In the genomic region with DNA sequence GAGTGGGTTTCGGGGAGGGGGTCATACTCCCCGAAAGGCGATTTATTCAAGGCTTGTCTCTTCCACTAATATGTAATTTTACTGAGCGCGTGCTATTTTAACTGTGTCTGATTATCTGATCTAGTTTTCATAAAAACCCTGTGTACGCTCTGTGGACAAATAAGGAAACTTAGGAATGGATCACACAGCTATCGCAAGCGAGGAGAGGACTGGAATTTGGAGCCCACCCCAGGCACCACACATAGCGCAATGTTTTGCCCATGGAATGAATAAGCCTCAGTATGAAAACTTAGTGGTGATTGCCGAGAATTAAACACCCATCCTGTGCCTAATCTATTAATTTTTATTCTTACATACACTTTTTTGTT, we compare ENCODE assay signal across 8 cellular contexts. TPM values are rescaled to one million over a fixed set of nuclear protein-coding genes. Genes with fewer than 3 reads are reported as not detected.
DNase-seq lines count a peak whose midpoint lies in the region; ATAC-seq and TF ChIP-seq lines count a peak whose summit lies in the region.

No MANE protein-coding gene starts in this region.

- CTCF ChIA-PET in activated CD4-positive, alpha-beta T cell treated with anti-CD3 and anti-CD28 coated beads for 36 hours (lab: Charles Lee) = interaction anchor here (0.6 to 2.2 kb wide), 13 partner anchors 8 to 599 kb away, joined by 3 to 9 read pairs (median 4); partner anchors contain the start of genes RNU11 and SRSF4
- CTCF ChIA-PET in PC-9 (lab: Charles Lee) = interaction anchor here (0.7 to 1.1 kb wide), 2 partner anchors 19 to 62 kb away, joined by 5 read pairs; no protein-coding TSS in a partner anchor

- H3K27ac ChIP-seq in PC-9 = peak overlapping the region; percentile 81

- peak; percentile 1 for ATAC-seq in activated CD4-positive, alpha-beta T cell treated with anti-CD3 and anti-CD28 coated beads for 36 hours
- peak in 1 of 3 donors; percentile 0 for ATAC-seq in natural killer cell
- ATAC-seq in HG02884 (IDR thresholded peaks at IDR 0.05; ENCODE audit: unreplicated experiment) = no peak
- no peak for ATAC-seq in HG03045 (IDR thresholded peaks at IDR 0.05; ENCODE audit: unreplicated experiment)

- intact Hi-C loops in activated CD4-positive, alpha-beta T cell treated with anti-CD3 and anti-CD28 coated beads for 36 hours (cut with DNase I, micrococcal nuclease) = loop anchor here (1.0 to 5.0 kb wide), 4 partner anchors 155 to 1350 kb away; partner anchors contain the start of genes PPP1R8 (in 1 of the 2), WDTC1 (in 1 of the 2) and YTHDF2 (in 1 of the 2)
- intact Hi-C loops in PC-9 (cut with micrococcal nuclease; ENCODE audit: unreplicated experiment) = loop anchor here (2.0 kb wide), 1 partner anchor 73 kb away; no protein-coding TSS in a partner anchor
- intact Hi-C loops in natural killer cell (cut with micrococcal nuclease) = no loop called here
- intact Hi-C loops in head of caudate nucleus (cut with DNase I) = loop anchor here (5.0 kb wide), 1 partner anchor 65 kb away; no protein-coding TSS in a partner anchor

- H3K4me3 Mint-ChIP-seq in activated CD4-positive, alpha-beta T cell treated with anti-CD3 and anti-CD28 coated beads for 36 hours = peak overlapping the region; percentile 89
- H3K4me3 Mint-ChIP-seq in endothelial cell (ENCODE audit: unreplicated experiment) (peak overlapping the region; percentile 97), natural killer cell (peak overlapping the region; percentile 92)

- peaks cover 31% of the 10 kb centered on the region for H3K4me1 Mint-ChIP-seq in activated CD4-positive, alpha-beta T cell treated with anti-CD3 and anti-CD28 coated beads for 36 hours
- H3K4me1 Mint-ChIP-seq in endothelial cell (ENCODE audit: unreplicated experiment) = peaks cover 29% of the 10 kb centered on the region
- H3K4me1 Mint-ChIP-seq in natural killer cell = peaks cover 38 to 41% of the 10 kb centered on the region in 2 donors

- H3K36me3 ChIP-seq in PC-9 (ENCODE audit: low read depth) = peaks cover 28% of the 10 kb centered on the region

- H3K27me3 ChIP-seq in PC-9 (ENCODE audit: insufficient read depth, low read depth) = no peaks in the 10 kb centered on the region

- H3K36me3 Mint-ChIP-seq in activated CD4-positive, alpha-beta T cell treated with anti-CD3 and anti-CD28 coated beads for 36 hours (ENCODE audit: low read depth) = peaks cover 42% of the 10 kb centered on the region
- H3K36me3 Mint-ChIP-seq in endothelial cell (ENCODE audit: low read depth, unreplicated experiment) (peaks cover 24% of the 10 kb centered on the region), natural killer cell (peaks cover 16% of the 10 kb centered on the region)

- peaks cover 9% of the 10 kb centered on the region for H3K4me1 ChIP-seq in PC-9 (replicated peaks; ENCODE audit: insufficient read depth)

- peak overlapping the region; percentile 91 for H3K4me2 ChIP-seq in PC-9

- BruUV-seq in PC-9 (replicated peaks; lab: Mats Ljungman, UMichigan) = TSS peak; percentile 99

- peaks cover 28% of the 10 kb centered on the region for H4K20me1 ChIP-seq in PC-9 (ENCODE audit: insufficient read depth)

- peaks cover 30% of the 10 kb centered on the region for H3K79me2 ChIP-seq in PC-9 (ENCODE audit: low read depth)

- no peaks in the 10 kb centered on the region for H3K9me2 ChIP-seq in PC-9 (ENCODE audit: insufficient read depth)

- no peaks in the 10 kb centered on the region for H3K9me3 Mint-ChIP-seq in activated CD4-positive, alpha-beta T cell treated with anti-CD3 and anti-CD28 coated beads for 36 hours (ENCODE audit: low read depth)
- no peaks in the 10 kb centered on the region for H3K9me3 Mint-ChIP-seq in endothelial cell (ENCODE audit: unreplicated experiment)
- no peaks in the 10 kb centered on the region for H3K9me3 Mint-ChIP-seq in natural killer cell

- H3K4me3 ChIP-seq in PC-9 = peak overlapping the region; percentile 87

- H3K9me3 ChIP-seq in PC-9 (ENCODE audit: insufficient read depth, low read depth) = no peaks in the 10 kb centered on the region

- peak; percentile 23 for DNase-seq in activated CD4-positive, alpha-beta T cell treated with anti-CD3 and anti-CD28 coated beads for 36 hours
- DNase-seq in activated CD4-positive, alpha-beta T cell treated with anti-CD3 and anti-CD28 coated beads for 1 hour = no peak
- DNase-seq in PC-9 = no peak
- DNase-seq in endothelial cell (ENCODE audit: low spot score) = no peak
- DNase-seq in natural killer cell = no peak
- DNase-seq in head of caudate nucleus = no peak

- TF ChIP-seq CTCF in PC-9 (conservative IDR thresholded peaks at IDR 0.05) (no peak), endothelial cell (IDR thresholded peaks at IDR 0.05; ENCODE audit: unreplicated experiment) (no peak), natural killer cell (IDR thresholded peaks at IDR 0.05) (no peak)

- POLR2A ChIA-PET in activated CD4-positive, alpha-beta T cell treated with anti-CD3 and anti-CD28 coated beads for 36 hours (lab: Charles Lee) = interaction anchor here (0.6 to 6.7 kb wide), 32 partner anchors 8 to 599 kb away, joined by 3 to 86 read pairs (median 4); partner anchors contain the start of genes EYA3, GMEB1, MED18 and RCC1
- POLR2A ChIA-PET in PC-9 (lab: Charles Lee; ENCODE audit: unreplicated experiment) = interaction anchor here (0.5 to 1.3 kb wide), 17 partner anchors 9 to 747 kb away, joined by 3 to 14 read pairs (median 6); partner anchors contain the start of genes RCC1, TRNAU1AP and YTHDF2

- H2AFZ ChIP-seq in PC-9 = peak overlapping the region; percentile 90

- H3K27ac Mint-ChIP-seq in activated CD4-positive, alpha-beta T cell treated with anti-CD3 and anti-CD28 coated beads for 36 hours = peak overlapping the region; percentile 95
- H3K27ac Mint-ChIP-seq in endothelial cell (ENCODE audit: unreplicated experiment) (peak overlapping the region; percentile 80), natural killer cell (peak overlapping the region; percentile 83 to 89)

- no peaks in the 10 kb centered on the region for H3K27me3 Mint-ChIP-seq in activated CD4-positive, alpha-beta T cell treated with anti-CD3 and anti-CD28 coated beads for 36 hours
- H3K27me3 Mint-ChIP-seq in endothelial cell (ENCODE audit: unreplicated experiment) (peaks cover 10% of the 10 kb centered on the region), natural killer cell (ENCODE audit: low read depth in 2 of 2) (peaks cover 0 to 3% of the 10 kb centered on the region in 2 donors)

- H3F3A ChIP-seq in PC-9 (ENCODE audit: insufficient read depth, low read depth) = peaks cover 46% of the 10 kb centered on the region

RNA-seq across cellular contexts. Expression of gene RAB42, which starts 9.8 kb away (rescaled TPM):
- total RNA-seq in activated CD4-positive, alpha-beta T cell treated with anti-CD3 and anti-CD28 coated beads for 36 hours = under 1 TPM in 1 of 2 experiments, not detected in 1; 0.09 TPM
- total RNA-seq in PC-9 (2021) (7.6 and 13.2 TPM in 2 replicates), endothelial cell (ENCODE audit: unreplicated experiment) (not detected), natural killer cell (under 1 TPM in 1 of 3 donors, not detected in 2; 0.38 TPM)

RNA-seq across cellular contexts. Expression of gene TRNAU1AP, which starts 29.3 kb away (rescaled TPM):
- 10 to 100 TPM; 50.7 to 60.2 TPM for total RNA-seq in activated CD4-positive, alpha-beta T cell treated with anti-CD3 and anti-CD28 coated beads for 36 hours
- total RNA-seq in PC-9 (2021) (31.7 and 43.0 TPM in 2 replicates), endothelial cell (ENCODE audit: unreplicated experiment) (39.6 TPM), natural killer cell (10 to 100 TPM; 28.3 to 38.7 (median 32.1) TPM)
